ENCODE assay signal across 20 cellular contexts in the genomic region with DNA sequence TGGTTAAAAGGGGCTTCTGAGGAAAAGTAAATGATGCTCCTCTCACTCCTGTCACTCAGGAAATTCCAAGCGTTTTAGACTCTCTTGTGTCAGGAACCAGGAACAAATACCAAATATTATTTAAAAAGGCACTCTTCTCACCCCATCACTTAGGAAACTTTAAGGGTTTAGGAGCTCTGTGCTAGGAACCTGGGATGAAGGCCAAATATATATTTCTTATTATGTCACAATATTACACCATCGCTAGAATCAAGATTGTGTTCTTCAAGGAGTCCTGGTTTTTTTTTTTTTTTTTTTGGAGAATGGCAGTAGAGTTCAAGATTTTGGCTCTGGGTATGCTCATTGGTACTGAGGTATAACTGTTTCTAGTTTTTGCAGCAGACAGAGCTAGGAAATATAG.
DNase-seq lines count a peak whose midpoint lies in the region; ATAC-seq and TF ChIP-seq lines count a peak whose summit lies in the region.
"Had no signal": no experiment of that assay in that cellular context is flagged by ENCODE, and none has a peak within 500 bp of the region (broad histone marks: within the 10 kb centered on the region; RNA-seq: fewer than 3 reads in every experiment).

No MANE protein-coding gene starts in this region.

- H2AFZ ChIP-seq in GM23338 (no peak overlapping the region), SK-N-SH (ENCODE audit: low read depth) (no peak overlapping the region)
- H2AFZ ChIP-seq: GM23248 had no signal

- H3K36me3 Mint-ChIP-seq in GM23338 (ENCODE audit: low read depth) (no peaks in the 10 kb centered on the region), Caco-2 (ENCODE audit: insufficient read depth, unreplicated experiment) (no peaks in the 10 kb centered on the region)
- H3K36me3 Mint-ChIP-seq: CD4-positive, CD25-positive, alpha-beta regulatory T cell; CD8-positive, alpha-beta T cell had no signal

- BruUV-seq in Caco-2 (replicated peaks; lab: Mats Ljungman, UMichigan): no TSS peak

- H3K36me3 ChIP-seq in HEK293 (ENCODE audit: control insufficient read depth in 2 of 2, insufficient read depth in 1 of 2, low read length in 2 of 2) (no peaks in the 10 kb centered on the region), adipocyte (ENCODE audit: control insufficient read depth, insufficient read depth, low read length, severe bottlenecking) (no peaks in the 10 kb centered on the region), GM23338 (ENCODE audit: insufficient read depth) (no peaks in the 10 kb centered on the region), SK-N-SH (replicated peaks in 1 of 2; ENCODE audit: control insufficient read depth in 1 of 2, insufficient read depth in 2 of 2, low read length in 1 of 2) (no peaks in the 10 kb centered on the region), Caco-2 (ENCODE audit: control insufficient read depth, insufficient read depth, low read length) (no peaks in the 10 kb centered on the region)
- H3K36me3 ChIP-seq: BLaER1, HAP-1 had no signal

- TF ChIP-seq CTCF in HEK293 (tag by site-specific recombination; IDR thresholded peaks at IDR 0.05) (no peak), GM23338 (conservative IDR thresholded peaks at IDR 0.05; ENCODE audit: low read depth in 2 of 2) (no peak), SK-N-SH (IDR thresholded peaks at IDR 0.05) (no peak), Caco-2 (IDR thresholded peaks at IDR 0.05; ENCODE audit: insufficient read depth in 1 of 2, low read depth in 1 of 2, low read length in 1 of 2, severe bottlenecking in 1 of 2, unreplicated experiment in 1 of 2) (no peak)

- H3K9me2 ChIP-seq in GM23338 (ENCODE audit: insufficient read depth): peaks cover 2% of the 10 kb centered on the region; the same call in 1 of the 2 replicates
- H3K9me2 ChIP-seq in SK-N-SH: no peaks in the 10 kb centered on the region

- H3K9me3 ChIP-seq in HEK293 (ENCODE audit: control insufficient read depth, insufficient read depth, low read depth, low read length) (no peaks in the 10 kb centered on the region), adipocyte (ENCODE audit: control insufficient read depth, low read length) (peaks cover 5% of the 10 kb centered on the region), SK-N-SH (no peaks in the 10 kb centered on the region), Caco-2 (no peaks in the 10 kb centered on the region)
- H3K9me3 ChIP-seq: BLaER1, HAP-1 had no signal

- ATAC-seq in GM23338: no peak
- ATAC-seq: CD8-positive, alpha-beta T cell; GM12878 had no signal

- H3K4me1 ChIP-seq in HEK293 (ENCODE audit: control insufficient read depth, insufficient read depth, low read length) (no peaks in the 10 kb centered on the region), adipocyte (ENCODE audit: control insufficient read depth, insufficient read depth, low read length) (peaks cover 14% of the 10 kb centered on the region), GM23338 (ENCODE audit: insufficient read depth) (no peaks in the 10 kb centered on the region), SK-N-SH (ENCODE audit: control insufficient read depth in 1 of 2, insufficient read depth in 2 of 2, low read depth in 1 of 2, low read length in 1 of 2) (no peaks in the 10 kb centered on the region), Caco-2 (no peaks in the 10 kb centered on the region)
- H3K4me1 ChIP-seq: BLaER1, HAP-1 had no signal

- H3K4me3 ChIP-seq in HEK293 (ENCODE audit: low read depth, low read length) (no peak overlapping the region), adipocyte (ENCODE audit: low read length) (no peak overlapping the region), GM23338 (no peak overlapping the region), SK-N-SH (ENCODE audit: low read depth in 2 of 2, low read length in 1 of 2) (no peak overlapping the region), Caco-2 (ENCODE audit: low read depth, low read length) (no peak overlapping the region)
- H3K4me3 ChIP-seq: BLaER1, GM12878, GM23248, HAP-1 had no signal

- POLR2A ChIA-PET in HEK293 (lab: Yijun Ruan, JAX) (no interaction called here), SK-N-SH (lab: Yijun Ruan, JAX) (interaction anchor here (0.7 kb wide), 1 partner anchor 187 kb away, joined by 3 read pairs; no protein-coding TSS in a partner anchor), Caco-2 (lab: Charles Lee) (no interaction called here)

- H3K27ac Mint-ChIP-seq in GM23338: no peak overlapping the region
- no peak overlapping the region for H3K27ac Mint-ChIP-seq in Caco-2 (ENCODE audit: unreplicated experiment)
- H3K27ac Mint-ChIP-seq: B cell; CD4-positive, CD25-positive, alpha-beta regulatory T cell; CD8-positive, alpha-beta T cell had no signal

- CTCF ChIA-PET in HEK293 (lab: Yijun Ruan, JAX): interaction anchor here (0.7 to 2.1 kb wide), 2 partner anchors 20 to 24 kb away, joined by 8 to 10 read pairs; no protein-coding TSS in a partner anchor
- CTCF ChIA-PET in SK-N-SH (lab: Yijun Ruan, JAX): interaction anchor here (4.0 kb wide), 1 partner anchor 20 kb away, joined by 14 read pairs; no protein-coding TSS in a partner anchor
- CTCF ChIA-PET in Caco-2 (lab: Charles Lee): no interaction called here

- 17% methylated on average over 2 of the region's 2 CpGs for WGBS in SK-N-SH (ENCODE audit: low lambda C conversion rate)

- H3K79me2 ChIP-seq in GM23338 (replicated peaks; ENCODE audit: insufficient read depth): no peaks in the 10 kb centered on the region
- H3K79me2 ChIP-seq in SK-N-SH (ENCODE audit: insufficient read depth): no peaks in the 10 kb centered on the region

- H3K27me3 Mint-ChIP-seq in GM23338 (ENCODE audit: insufficient read depth, low read depth, poor library complexity) (no peaks in the 10 kb centered on the region), Caco-2 (ENCODE audit: insufficient read depth, unreplicated experiment) (peaks cover 7% of the 10 kb centered on the region)

- TF ChIP-seq EP300 in SK-N-SH (IDR thresholded peaks at IDR 0.05; ENCODE audit: borderline replicate concordance in 1 of 2, low read depth in 1 of 2, low read length in 1 of 2): no peak

- H3K27ac ChIP-seq in HEK293 (ENCODE audit: extremely low read depth, low read depth, low read length) (no peak overlapping the region), GM23338 (ENCODE audit: low read depth) (no peak overlapping the region), SK-N-SH (ENCODE audit: low read depth in 2 of 2, low read length in 1 of 2) (no peak overlapping the region)
- H3K27ac ChIP-seq: BLaER1, C4-2B, GM23248 had no signal

- H3K4me2 ChIP-seq in GM23338: no peak overlapping the region
- no peak overlapping the region for H3K4me2 ChIP-seq in SK-N-SH
- H3K4me2 ChIP-seq: BLaER1 had no signal

- TF ChIP-seq RAD21 in SK-N-SH (IDR thresholded peaks at IDR 0.05; ENCODE audit: low read length): no peak

- H3F3A ChIP-seq in GM23338 (replicated peaks; ENCODE audit: low read depth) (no peaks in the 10 kb centered on the region), SK-N-SH (replicated peaks; ENCODE audit: insufficient read depth) (no peaks in the 10 kb centered on the region)

- H3K27me3 ChIP-seq in adipocyte (replicated peaks; ENCODE audit: control insufficient read depth, insufficient read depth, low read length) (peaks cover 11% of the 10 kb centered on the region), GM23338 (ENCODE audit: insufficient read depth) (no peaks in the 10 kb centered on the region), SK-N-SH (ENCODE audit: insufficient read depth) (no peaks in the 10 kb centered on the region), Caco-2 (replicated peaks; ENCODE audit: control insufficient read depth, insufficient read depth, low read length) (no peaks in the 10 kb centered on the region)

- H3K4me3 Mint-ChIP-seq in GM23338 (no peak overlapping the region), Caco-2 (ENCODE audit: unreplicated experiment) (no peak overlapping the region)
- H3K4me3 Mint-ChIP-seq: B cell; CD8-positive, alpha-beta T cell had no signal

- H3K9ac ChIP-seq in adipocyte (ENCODE audit: low read length): no peak overlapping the region
- no peak overlapping the region for H3K9ac ChIP-seq in SK-N-SH
- H3K9ac ChIP-seq: BLaER1, GM23248 had no signal

- H3K9me3 Mint-ChIP-seq in GM23338 (no peaks in the 10 kb centered on the region), Caco-2 (ENCODE audit: unreplicated experiment) (no peaks in the 10 kb centered on the region)
- H3K9me3 Mint-ChIP-seq: CD8-positive, alpha-beta T cell had no signal

- no peaks in the 10 kb centered on the region for H3K4me1 Mint-ChIP-seq in GM23338
- no peaks in the 10 kb centered on the region for H3K4me1 Mint-ChIP-seq in Caco-2 (ENCODE audit: low read depth, unreplicated experiment)
- H3K4me1 Mint-ChIP-seq: B cell had no signal

- intact Hi-C loops in Caco-2 (cut with micrococcal nuclease; ENCODE audit: unreplicated experiment): no loop called here

- H4K20me1 ChIP-seq in GM23338 (replicated peaks; ENCODE audit: insufficient read depth): no peaks in the 10 kb centered on the region
- H4K20me1 ChIP-seq in SK-N-SH (ENCODE audit: insufficient read depth): no peaks in the 10 kb centered on the region
- H4K20me1 ChIP-seq: BLaER1 had no signal

- peak; percentile 45 for DNase-seq in adipocyte (ENCODE audit: low read depth)
- peak; percentile 44 for DNase-seq in dedifferentiated amniotic fluid mesenchymal stem cell (ENCODE audit: extremely low spot score)
- DNase-seq in fibroblast of the conjunctiva (ENCODE audit: low read depth): peak; percentile 17
- no peak for DNase-seq in GM23338 (ENCODE audit: low spot score)
- DNase-seq in activated CD4-positive, alpha-beta T cell treated with anti-CD3 and anti-CD28 coated beads, Interleukin-2, amount 50 U/mL, for 4 hours: no peak
- DNase-seq in SK-N-SH: no peak
- DNase-seq in Caco-2: no peak
- DNase-seq: CD4-positive, CD25-positive, alpha-beta regulatory T cell; CD8-positive, alpha-beta T cell; DMS 273 treated with DMSO at 0.1 percent for 48 hours; DMS79; EL; GDM1; GM23248 had no signal

TF ChIP-seq in GM23338, 12 proteins besides CTCF, POLR2A, EP300 and RAD21 (continues in another document):
- TF ChIP-seq ZNF114 (CRISPR knock-in tag; IDR thresholded peaks at IDR 0.05) (no peak), ZNF331 (CRISPR knock-in tag; IDR thresholded peaks at IDR 0.05; ENCODE audit: low read depth) (no peak), NANOG (IDR thresholded peaks at IDR 0.05; ENCODE audit: borderline replicate concordance) (no peak), EZH2 (IDR thresholded peaks at IDR 0.05; ENCODE audit: low read depth, unreplicated experiment) (no peak), JUNB (IDR thresholded peaks at IDR 0.05; ENCODE audit: unreplicated experiment) (no peak), POLR2AphosphoS5 (IDR thresholded peaks at IDR 0.05; ENCODE audit: low read depth) (no peak)

TF ChIP-seq in SK-N-SH, 30 proteins besides CTCF, POLR2A, EP300 and RAD21 (continues in another document):
- TF ChIP-seq ELF1 (IDR thresholded peaks at IDR 0.05) (no peak), RFX5 (IDR thresholded peaks at IDR 0.05; ENCODE audit: low read length) (no peak), RCOR1 (IDR thresholded peaks at IDR 0.05; ENCODE audit: low read length) (no peak), SIN3A (IDR thresholded peaks at IDR 0.05; ENCODE audit: borderline replicate concordance, low read depth, low read length) (no peak)
- TF ChIP-seq, protein P1, sequence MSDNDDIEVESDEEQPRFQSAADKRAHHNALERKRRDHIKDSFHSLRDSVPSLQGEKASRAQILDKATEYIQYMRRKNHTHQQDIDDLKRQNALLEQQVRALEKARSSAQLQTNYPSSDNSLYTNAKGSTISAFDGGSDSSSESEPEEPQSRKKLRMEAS (IDR thresholded peaks at IDR 0.05; ENCODE audit: low read depth): no peak

Comparison
In these comparisons a context has a peak if more than half of its experiments do, and no peak if none do; other contexts are left out.
1. DNase-seq: peak in adipocyte (single experiment), dedifferentiated amniotic fluid mesenchymal stem cell (single experiment) and fibroblast of the conjunctiva (single experiment); none in GM23338 (single experiment), activated CD4-positive, alpha-beta T cell treated with anti-CD3 and anti-CD28 coated beads, Interleukin-2, amount 50 U/mL, for 4 hours (0 of 2), SK-N-SH (single experiment) and Caco-2 (0 of 2).